ENCODE assay signal across 11 cellular contexts in the genomic region with DNA sequence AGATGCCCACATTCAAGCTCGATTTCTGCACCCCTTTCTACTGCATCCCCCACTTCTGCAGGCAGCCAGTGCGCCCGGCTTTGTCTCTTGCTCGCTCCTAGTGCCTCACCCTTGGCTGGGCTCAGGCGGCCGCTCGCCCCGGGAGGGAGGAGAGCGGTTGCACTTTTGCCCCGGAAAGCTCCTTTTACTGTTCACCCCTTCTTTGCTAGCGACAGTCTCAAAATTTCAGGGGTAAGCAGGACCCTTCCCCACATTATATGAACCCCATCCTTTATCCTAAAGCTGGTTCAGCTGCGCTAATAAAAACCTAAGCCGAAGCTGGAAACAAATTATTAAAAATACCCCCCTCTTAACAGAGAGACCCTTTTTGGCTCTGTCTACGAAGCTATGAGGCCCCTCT. TPM values are rescaled to one million over a fixed set of nuclear protein-coding genes. Genes with fewer than 3 reads are reported as not detected.
DNase-seq lines count a peak whose midpoint lies in the region; ATAC-seq and TF ChIP-seq lines count a peak whose summit lies in the region.
"Had no signal": no experiment of that assay in that cellular context is flagged by ENCODE, and none has a peak within 500 bp of the region (broad histone marks: within the 10 kb centered on the region; RNA-seq: fewer than 3 reads in every experiment).

No MANE protein-coding gene starts in this region.

- ATAC-seq in Panc1 (no peak), foreskin keratinocyte (no peak)
- ATAC-seq: body of pancreas had no signal

- no TSS peak for BruUV-seq in Panc1 (replicated peaks; lab: Mats Ljungman, UMichigan)

- H3K9me3 Mint-ChIP-seq in HFFc6 = no peaks in the 10 kb centered on the region

- intact Hi-C loops in Panc1 (cut with micrococcal nuclease; ENCODE audit: unreplicated experiment) = no loop called here
- intact Hi-C loops in esophagus muscularis mucosa (cut with DNase I) = loop anchor here (5.0 kb wide), 1 partner anchor 255 kb away; no protein-coding TSS in a partner anchor

- H3K9ac ChIP-seq in rectal smooth muscle tissue (ENCODE audit: low read length) = no peak overlapping the region

- TF ChIP-seq EP300 in esophagus muscularis mucosa (IDR thresholded peaks at IDR 0.05) = no peak

- H3K27ac ChIP-seq in Panc1 (ENCODE audit: low read length) = peak overlapping the region; percentile 99
- H3K27ac ChIP-seq in esophagus muscularis mucosa (replicated peaks in 1 of 4) = peak overlapping the region; percentile 42 to 72 (median 60)
- peak overlapping the region; percentile 90 for H3K27ac ChIP-seq in rectal smooth muscle tissue (ENCODE audit: low read depth, low read length)
- no peak overlapping the region for H3K27ac ChIP-seq in foreskin keratinocyte
- H3K27ac ChIP-seq: right atrium auricular region had no signal

- CTCF ChIA-PET in Panc1 (lab: Charles Lee) = interaction anchor here (0.6 to 1.4 kb wide), 4 partner anchors 257 to 567 kb away, joined by 3 to 10 read pairs (median 6); no protein-coding TSS in a partner anchor

- H3K4me1 ChIP-seq in Panc1 (ENCODE audit: control insufficient read depth, insufficient read depth, low read length) (peaks cover 73% of the 10 kb centered on the region), esophagus muscularis mucosa (peaks cover 24 to 54% (median 46%) of the 10 kb centered on the region in 4 donors), rectal smooth muscle tissue (ENCODE audit: control insufficient read depth, insufficient read depth, low read length) (peaks cover 21% of the 10 kb centered on the region), foreskin keratinocyte (no peaks in the 10 kb centered on the region)

- no peak for TF ChIP-seq POLR2A in esophagus muscularis mucosa (IDR thresholded peaks at IDR 0.05; ENCODE audit: low read depth)

- H3K27me3 ChIP-seq in Panc1 (ENCODE audit: control insufficient read depth, insufficient read depth, low read length) = no peaks in the 10 kb centered on the region
- H3K27me3 ChIP-seq in esophagus muscularis mucosa = peaks cover 6 to 59% (median 23%) of the 10 kb centered on the region in 4 donors
- H3K27me3 ChIP-seq in rectal smooth muscle tissue (ENCODE audit: control insufficient read depth, insufficient read depth, low read length) = no peaks in the 10 kb centered on the region
- peaks cover 100% of the 10 kb centered on the region for H3K27me3 ChIP-seq in foreskin keratinocyte

- WGBS in esophagus muscularis mucosa = 26% methylated on average over 14 of the region's 14 CpGs

- POLR2A ChIA-PET in Panc1 (lab: Charles Lee) = interaction anchor here (0.6 to 1.2 kb wide), 5 partner anchors 9 to 242 kb away, joined by 3 to 5 read pairs (median 3); partner anchors contain the start of gene HOXB8

- no peak overlapping the region; the same call in 1 of the 2 replicates for H3K4me3 Mint-ChIP-seq in HFFc6

- no peak overlapping the region for H3K27ac Mint-ChIP-seq in HFFc6

- H3K4me3 ChIP-seq in Panc1 (ENCODE audit: low read depth in 2 of 2, low read length in 2 of 2) (peak overlapping the region; percentile 70 to 99), esophagus muscularis mucosa (peak overlapping the region; percentile 54 to 64 (median 60)), rectal smooth muscle tissue (ENCODE audit: low read length) (peak overlapping the region; percentile 94)
- H3K4me3 ChIP-seq: body of pancreas had no signal

- peak in 2 of 3 experiments; percentile 60 to 68 for DNase-seq in NCI-H1417 (lab: John Stamatoyannopoulos, UW)
- no peak for DNase-seq in NCI-H1417 treated with DMSO at 0.1 percent for 48 hours (lab: John Stamatoyannopoulos, UW)
- no peak for DNase-seq in Panc1 (ENCODE audit: low read depth, low spot score)
- DNase-seq in esophagus muscularis mucosa (ENCODE audit: extremely low spot score) = no peak
- no peak for DNase-seq in dermis blood vessel endothelial cell
- DNase-seq in foreskin keratinocyte = no peak
- DNase-seq in HFFc6 = no peak
- DNase-seq: body of pancreas, NCI-H446 had no signal

- TF ChIP-seq CTCF in Panc1 (IDR thresholded peaks at IDR 0.05) (no peak), esophagus muscularis mucosa (IDR thresholded peaks at IDR 0.05) (no peak), foreskin keratinocyte (conservative IDR thresholded peaks at IDR 0.05) (no peak), HFFc6 (IDR thresholded peaks at IDR 0.05) (no peak)

- no peaks in the 10 kb centered on the region; the same call in 1 of the 2 replicates for H3K36me3 Mint-ChIP-seq in HFFc6 (ENCODE audit: low read depth)

- H3K4me1 Mint-ChIP-seq in HFFc6 (ENCODE audit: low read depth) = peaks cover 34% of the 10 kb centered on the region

- H3K36me3 ChIP-seq in Panc1 (ENCODE audit: control insufficient read depth, insufficient read depth, low read length) (no peaks in the 10 kb centered on the region; the same call in 1 of the 2 replicates), esophagus muscularis mucosa (no peaks in the 10 kb centered on the region), rectal smooth muscle tissue (ENCODE audit: control insufficient read depth, insufficient read depth, low read length) (no peaks in the 10 kb centered on the region)
- H3K36me3 ChIP-seq: right atrium auricular region had no signal

- in situ Hi-C loops in Panc1 (cut with HindIII; ENCODE audit: low pct_unique_long_range_greater_than_20kb, low sequenced_read_pairs) = no loop called here

- peaks cover 92% of the 10 kb centered on the region for H3K27me3 Mint-ChIP-seq in HFFc6 (ENCODE audit: insufficient read depth)

- H3K9me3 ChIP-seq in Panc1 (ENCODE audit: control insufficient read depth, insufficient read depth, low read depth, low read length) (no peaks in the 10 kb centered on the region), esophagus muscularis mucosa (no peaks in the 10 kb centered on the region)
- H3K9me3 ChIP-seq: body of pancreas, right atrium auricular region had no signal

RNA-seq across cellular contexts. Expression of gene HOXB5, which starts 1.0 kb away (rescaled TPM):
- total RNA-seq in Panc1 (2021; ENCODE audit: unreplicated experiment) (67.2 TPM), esophagus muscularis mucosa (under 1 TPM; 0.17 to 0.83 (median 0.36) TPM), dermis blood vessel endothelial cell (0.17 and 0.23 TPM in 2 replicates), foreskin keratinocyte (not detected in 2 replicates)
- 64.4 TPM for polyA plus RNA-seq in Panc1 (2012; ENCODE audit: insufficient read length)
- polyA plus RNA-seq in foreskin keratinocyte = not detected in 2 replicates
- total RNA-seq in HFFc6 (2021; fragmentation: NEBNext Ultra II Directional; extraction: Animal tissue kit (Norgen Biotek cat#: 25700)) = not detected
- total RNA-seq: right atrium auricular region had no signal

RNA-seq across cellular contexts. Expression of gene HOXB3, which starts 2.6 kb away (rescaled TPM):
- total RNA-seq in Panc1 (2021; ENCODE audit: unreplicated experiment) = 127 TPM
- polyA plus RNA-seq in Panc1 (2012; ENCODE audit: insufficient read length) = 113 TPM
- 10 to 100 TPM; 10.8 to 34.9 (median 28.7) TPM for total RNA-seq in esophagus muscularis mucosa
- total RNA-seq in dermis blood vessel endothelial cell = 9.5 and 11.9 TPM in 2 replicates
- total RNA-seq in foreskin keratinocyte = 0.04 and 0.48 TPM in 2 replicates
- polyA plus RNA-seq in foreskin keratinocyte = 0.02 and 0.09 TPM in 2 replicates
- total RNA-seq in HFFc6 (2021; fragmentation: NEBNext Ultra II Directional; extraction: Animal tissue kit (Norgen Biotek cat#: 25700)) = not detected

RNA-seq across cellular contexts. Expression of gene HOXB6, which starts 12.2 kb away (rescaled TPM):
- total RNA-seq in Panc1 (2021; ENCODE audit: unreplicated experiment) (196 TPM), esophagus muscularis mucosa (1 to 10 TPM; 2.2 to 5.4 (median 2.9) TPM), dermis blood vessel endothelial cell (7.5 and 11.9 TPM in 2 replicates), foreskin keratinocyte (not detected in 2 replicates)
- 167 TPM for polyA plus RNA-seq in Panc1 (2012; ENCODE audit: insufficient read length)
- not detected in 2 replicates for polyA plus RNA-seq in foreskin keratinocyte
- total RNA-seq in HFFc6 (2021; fragmentation: NEBNext Ultra II Directional; extraction: Animal tissue kit (Norgen Biotek cat#: 25700)) = not detected

RNA-seq across cellular contexts. Expression of gene HOXB4, which starts 14.4 kb away (rescaled TPM):
- total RNA-seq in Panc1 (2021; ENCODE audit: unreplicated experiment) (27.9 TPM), esophagus muscularis mucosa (1 to 10 TPM; 3.5 to 8.3 (median 5.0) TPM), dermis blood vessel endothelial cell (2.7 and 3.2 TPM in 2 replicates), foreskin keratinocyte (0.03 and 0.04 TPM in 2 replicates)
- polyA plus RNA-seq in Panc1 (2012; ENCODE audit: insufficient read length) = 19.4 TPM
- polyA plus RNA-seq in foreskin keratinocyte = 0.03 and 0.04 TPM in 2 replicates
- total RNA-seq in HFFc6 (2021; fragmentation: NEBNext Ultra II Directional; extraction: Animal tissue kit (Norgen Biotek cat#: 25700)) = not detected

RNA-seq across cellular contexts. Expression of gene HOXB7, which starts 18.2 kb away (rescaled TPM):
- total RNA-seq in Panc1 (2021; ENCODE audit: unreplicated experiment) (44.0 TPM), esophagus muscularis mucosa (1 to 10 TPM in 1 of 4 donors, under 1 TPM in 3; 0.52 to 1.7 (median 0.66) TPM), dermis blood vessel endothelial cell (9.9 and 11.4 TPM in 2 replicates), foreskin keratinocyte (0.28 and 0.54 TPM in 2 replicates)
- polyA plus RNA-seq in Panc1 (2012; ENCODE audit: insufficient read length) = 36.5 TPM
- 0.37 and 0.81 TPM in 2 replicates for polyA plus RNA-seq in foreskin keratinocyte
- not detected for total RNA-seq in HFFc6 (2021; fragmentation: NEBNext Ultra II Directional; extraction: Animal tissue kit (Norgen Biotek cat#: 25700))

Comparison
In these comparisons a context has a peak if more than half of its experiments do, and no peak if none do; other contexts are left out.
1. DNase-seq: peak in NCI-H1417 (2 of 3); none in NCI-H1417 treated with DMSO at 0.1 percent for 48 hours (single experiment), Panc1 (single experiment), esophagus muscularis mucosa (single experiment), dermis blood vessel endothelial cell (single experiment), foreskin keratinocyte (0 of 2) and HFFc6 (single experiment).
2. RNA of gene HOXB5, which starts 1.0 kb away (total RNA-seq): 67.2 TPM in Panc1 (single experiment); 0.17 to 0.83 TPM in esophagus muscularis mucosa, 0.17 to 0.23 TPM in dermis blood vessel endothelial cell, not detected in foreskin keratinocyte and not detected in HFFc6; every median in the first group is over 10 times any median in the second.
3. RNA of gene HOXB6, which starts 12.2 kb away (total RNA-seq): 196 TPM in Panc1 (single experiment); 7.5 to 11.9 TPM in dermis blood vessel endothelial cell, 2.2 to 5.4 TPM in esophagus muscularis mucosa, not detected in foreskin keratinocyte and not detected in HFFc6; every median in the first group is over 10 times any median in the second.
4. Peak in every context shown above with its lines, with median percentiles within 50 percentile points of each other: H3K4me3 ChIP-seq.